23 cellular contexts compared by ENCODE assay signal in genomic region chr20:35334511-35335101, GRCh38. TPM values are rescaled to one million over a fixed set of nuclear protein-coding genes. Genes with fewer than 3 reads are reported as not detected.
"Had no signal": no experiment of that assay in that cellular context is flagged by ENCODE, and none has a peak within 500 bp of the region (broad histone marks: within the 10 kb centered on the region; RNA-seq: fewer than 3 reads in every experiment).

No MANE protein-coding gene starts in this region.

- H3K4me1 Mint-ChIP-seq: central memory CD8-positive, alpha-beta T cell; memory B cell had no signal

- H3K9me3 ChIP-seq: prostate gland, stomach, tibial nerve, vagina had no signal

- H3K36me3 Mint-ChIP-seq: brain had no signal

- H3K9me3 Mint-ChIP-seq: activated CD4-positive, alpha-beta T cell treated with anti-CD3 and anti-CD28 coated beads, Interleukin-2, amount 10 ng/mL, durations not matched to agents 24 days and 14 days; brain; central memory CD8-positive, alpha-beta T cell; memory B cell; nephron; T-helper 2 cell treated with Interferon-gamma antibody and Interleukin-4, amounts not matched to agents 5 μg/mL and 100 μg/mL, for 36 hours had no signal

- H3K27me3 ChIP-seq: stomach, tibial nerve, vagina had no signal

- H3K36me3 ChIP-seq: prostate gland, stomach, vagina had no signal

- FAIRE-seq: islet of Langerhans had no signal

- H3K27ac ChIP-seq: prostate gland, tibial nerve had no signal

- DNase-seq: activated CD4-positive, alpha-beta T cell treated with anti-CD3 and anti-CD28 coated beads, Interleukin-2, amount 10 ng/mL, durations not matched to agents 24 days and 14 days; activated CD4-positive, CD25-positive, alpha-beta regulatory T cell; activated CD8-positive, alpha-beta memory T cell treated with anti-CD3 and anti-CD28 coated beads, Interleukin-2, amount 50 U/mL, for 4 hours; activated CD8-positive, alpha-beta T cell treated with anti-CD3 and anti-CD28 coated beads, Interleukin-2, amount 10 ng/mL, durations not matched to agents 7 days and 5 days; activated gamma-delta T cell; activated T-cell treated with anti-CD3 and anti-CD28 coated beads, Interleukin-2, amount 50 U/mL, for 48 hours; effector CD8-positive, alpha-beta T cell; left colon; occipital lobe; stimulated activated CD4-positive, alpha-beta T cell treated with anti-CD3 and anti-CD28 coated beads, Interleukin-1b, Interleukin-23, amount 100 ng/mL, for 48 hours; stomach; SW 1271 had no signal

- H3K27me3 Mint-ChIP-seq: activated CD4-positive, alpha-beta T cell treated with anti-CD3 and anti-CD28 coated beads, Interleukin-2, amount 10 ng/mL, durations not matched to agents 24 days and 14 days; activated naive CD8-positive, alpha-beta T cell; brain; central memory CD8-positive, alpha-beta T cell; memory B cell had no signal

- ATAC-seq: activated CD8-positive, alpha-beta T cell treated with anti-CD3 and anti-CD28 coated beads, Interleukin-2, amount 10 ng/mL, durations not matched to agents 7 days and 5 days; left colon; sciatic nerve had no signal

- H3K27ac Mint-ChIP-seq: activated CD4-positive, alpha-beta T cell treated with anti-CD3 and anti-CD28 coated beads, Interleukin-2, amount 10 ng/mL, durations not matched to agents 24 days and 14 days; activated CD8-positive, alpha-beta T cell treated with anti-CD3 and anti-CD28 coated beads, Interleukin-2, amount 10 ng/mL, durations not matched to agents 7 days and 5 days; activated naive CD8-positive, alpha-beta T cell; memory B cell; T-helper 2 cell treated with Interferon-gamma antibody and Interleukin-4, amounts not matched to agents 5 μg/mL and 100 μg/mL, for 36 hours had no signal

- H3K4me3 Mint-ChIP-seq: activated CD4-positive, alpha-beta T cell treated with anti-CD3 and anti-CD28 coated beads, Interleukin-2, amount 10 ng/mL, durations not matched to agents 24 days and 14 days; activated CD8-positive, alpha-beta T cell treated with anti-CD3 and anti-CD28 coated beads, Interleukin-2, amount 10 ng/mL, durations not matched to agents 7 days and 5 days; activated naive CD8-positive, alpha-beta T cell; brain; central memory CD8-positive, alpha-beta T cell; memory B cell; nephron; T-helper 2 cell treated with Interferon-gamma antibody and Interleukin-4, amounts not matched to agents 5 μg/mL and 100 μg/mL, for 36 hours had no signal

- H3K4me3 ChIP-seq: prostate gland, stomach, tibial nerve, vagina had no signal

RNA-seq across cellular contexts. Expression of gene FAM83C, which starts 42.4 kb away (rescaled TPM):
- total RNA-seq: activated CD4-positive, alpha-beta T cell treated with anti-CD3 and anti-CD28 coated beads, Interleukin-2, amount 10 ng/mL, durations not matched to agents 24 days and 14 days; activated CD8-positive, alpha-beta T cell treated with anti-CD3 and anti-CD28 coated beads, Interleukin-2, amount 10 ng/mL, durations not matched to agents 7 days and 5 days; occipital lobe; sciatic nerve; stomach; tibial nerve had no signal
